13 cellular contexts compared by ENCODE assay signal in the genomic region with DNA sequence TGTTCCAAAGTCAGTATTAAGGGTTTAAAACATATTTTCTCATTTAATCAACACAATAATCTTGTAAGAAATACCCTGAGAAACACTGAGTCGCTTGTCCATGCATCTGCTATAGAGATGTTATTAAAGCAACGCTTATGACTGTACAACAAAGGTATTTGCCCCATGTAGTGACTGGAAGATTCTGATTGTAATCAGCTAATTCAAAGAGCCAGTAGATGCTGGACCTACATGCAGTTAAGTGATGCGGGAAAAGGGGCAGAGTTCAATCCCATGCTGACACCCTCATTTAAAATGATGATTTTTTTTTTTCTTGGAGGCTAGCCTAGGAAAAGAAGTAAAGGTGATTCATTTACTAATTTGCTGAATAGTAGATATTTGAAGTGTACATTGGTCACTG.
DNase-seq lines count a peak whose midpoint lies in the region; ATAC-seq and TF ChIP-seq lines count a peak whose summit lies in the region.
"Had no signal": no experiment of that assay in that cellular context is flagged by ENCODE, and none has a peak within 500 bp of the region (broad histone marks: within the 10 kb centered on the region; RNA-seq: fewer than 3 reads in every experiment).

No MANE protein-coding gene starts in this region.

- H3K27me3 ChIP-seq in IMR-90 (ENCODE audit: control insufficient read depth, insufficient read depth, low read length) (no peaks in the 10 kb centered on the region), trophoblast cell (ENCODE audit: insufficient read depth, low read length) (no peaks in the 10 kb centered on the region)
- H3K27me3 ChIP-seq: BLaER1, Peyer's patch, SJSA1 had no signal

- H3K56ac ChIP-seq in IMR-90 (ENCODE audit: extremely low read depth, insufficient read depth, low read length), result no peak overlapping the region

- H3K36me3 ChIP-seq in IMR-90 (ENCODE audit: control insufficient read depth, insufficient read depth, low read length) (no peaks in the 10 kb centered on the region), trophoblast cell (ENCODE audit: control insufficient read depth in 1 of 2, insufficient read depth in 2 of 2, low read length in 2 of 2) (no peaks in the 10 kb centered on the region)
- H3K36me3 ChIP-seq: BLaER1, Peyer's patch, SJSA1 had no signal

- H3K23ac ChIP-seq in IMR-90 (ENCODE audit: low read depth, low read length), result no peak overlapping the region
- H3K23ac ChIP-seq in trophoblast cell (ENCODE audit: low read length), result no peak overlapping the region

- H4K5ac ChIP-seq in IMR-90 (ENCODE audit: low read depth, low read length), result no peak overlapping the region

- no TSS peak for BruUV-seq in IMR-90 (replicated peaks; lab: Mats Ljungman, UMichigan)

- H3K9me3 ChIP-seq in IMR-90 (ENCODE audit: control insufficient read depth, insufficient read depth, low read length), result no peaks in the 10 kb centered on the region
- H3K9me3 ChIP-seq in trophoblast cell (ENCODE audit: insufficient read depth, low read depth, low read length), result no peaks in the 10 kb centered on the region
- H3K9me3 ChIP-seq: BLaER1, Peyer's patch, SJSA1 had no signal

- 86% methylated on average over 1 of the region's 3 CpGs; no CpG with 5 or more reads in 1 of the 2 experiments for WGBS in IMR-90 (ENCODE audit: extremely low coverage in 2 of 2, insufficient read length in 1 of 2), 2 experiments
- whole genome bisulfite sequencing in trophoblast cell (ENCODE audit: extremely low coverage, insufficient coverage, insufficient read length), result no CpG with 5 or more reads among the region's 3 CpGs

- peaks cover 7% of the 10 kb centered on the region for H3K4me1 ChIP-seq in IMR-90 (ENCODE audit: control insufficient read depth, insufficient read depth, low read length)
- H3K4me1 ChIP-seq in trophoblast cell (ENCODE audit: control insufficient read depth in 1 of 2, insufficient read depth in 2 of 2, low read length in 2 of 2), result no peaks in the 10 kb centered on the region
- H3K4me1 ChIP-seq: BLaER1, Peyer's patch had no signal

- peak; percentile 88 for DNase-seq in EH (ENCODE audit: low read depth)
- DNase-seq in IMR-90, result peak; percentile 71
- DNase-seq in choroid plexus epithelial cell (ENCODE audit: low read depth), result peak; percentile 32
- DNase-seq in trophoblast cell, result peak; percentile 77 to 93
- no peak for DNase-seq in effector memory CD8-positive, alpha-beta T cell
- DNase-seq in activated gamma-delta T cell treated with Interleukin-2 at 50 U/mL for 16 hours, result no peak
- DNase-seq: CD4-positive, alpha-beta memory T cell; NCI-H1105 treated with DMSO at 0.1 percent for 48 hours; NCI-H1694 treated with DMSO at 0.1 percent for 48 hours; Peyer's patch had no signal

- no peak overlapping the region for H2BK120ac ChIP-seq in IMR-90 (ENCODE audit: low read depth, low read length)
- no peak overlapping the region for H2BK120ac ChIP-seq in trophoblast cell (ENCODE audit: insufficient read depth, low read length, poor library complexity)

- no peak overlapping the region for H2BK12ac ChIP-seq in trophoblast cell (ENCODE audit: low read length)

- no peak overlapping the region for H3K4me3 Mint-ChIP-seq in effector memory CD8-positive, alpha-beta T cell
- H3K4me3 Mint-ChIP-seq: CD4-positive, alpha-beta memory T cell had no signal

- no peaks in the 10 kb centered on the region for H4K20me1 ChIP-seq in IMR-90 (ENCODE audit: insufficient read depth, low read length)
- H4K20me1 ChIP-seq: BLaER1 had no signal

- dilution Hi-C loops in IMR-90 (cut with HindIII; ENCODE audit: low sequenced_read_pairs, unreplicated experiment), result no loop called here

- no peaks in the 10 kb centered on the region for H3K79me1 ChIP-seq in IMR-90 (ENCODE audit: low read depth in 1 of 2, low read length in 2 of 2)
- H3K79me1 ChIP-seq in trophoblast cell (ENCODE audit: low read length), result no peaks in the 10 kb centered on the region

- H2AK5ac ChIP-seq in IMR-90 (ENCODE audit: low read depth, low read length), result no peak overlapping the region
- no peak overlapping the region for H2AK5ac ChIP-seq in trophoblast cell (ENCODE audit: low read length)

- no peak overlapping the region for H2BK15ac ChIP-seq in IMR-90 (ENCODE audit: low read depth, low read length)

- peaks cover 5 to 11% of the 10 kb centered on the region in 2 donors for H3K9me3 Mint-ChIP-seq in effector memory CD8-positive, alpha-beta T cell

- H4K91ac ChIP-seq in IMR-90 (ENCODE audit: insufficient read depth, low read depth, low read length) (no peak overlapping the region), trophoblast cell (ENCODE audit: low read depth, low read length) (no peak overlapping the region)

- no peak overlapping the region for H2AFZ ChIP-seq in IMR-90 (replicated peaks; ENCODE audit: low read length, poor library complexity)
- no peak overlapping the region for H2AFZ ChIP-seq in trophoblast cell (ENCODE audit: insufficient read depth, low read length, poor library complexity)

- intact Hi-C loops in IMR-90 (cut with micrococcal nuclease), result no loop called here

- H3K27ac ChIP-seq in IMR-90 (ENCODE audit: insufficient read depth, low read length) (no peak overlapping the region), trophoblast cell (ENCODE audit: low read depth, low read length) (no peak overlapping the region)
- H3K27ac ChIP-seq: BLaER1, Peyer's patch, SJSA1 had no signal

- no peak overlapping the region for H4K12ac ChIP-seq in trophoblast cell (ENCODE audit: low read depth, low read length)

- H4K8ac ChIP-seq in IMR-90 (ENCODE audit: low read depth in 2 of 2, low read length in 2 of 2), result no peak overlapping the region
- H4K8ac ChIP-seq in trophoblast cell (ENCODE audit: low read depth, low read length), result no peak overlapping the region

- 0 out of 2 replicates have a peak overlapping the region, but pooled peaks have one; percentile 46 for H2BK20ac ChIP-seq in IMR-90 (ENCODE audit: low read depth, low read length)

- H3K79me2 ChIP-seq in trophoblast cell (ENCODE audit: control insufficient read depth, insufficient read depth, low read length, poor library complexity), result no peaks in the 10 kb centered on the region

- H3K4me2 ChIP-seq in IMR-90 (ENCODE audit: low read depth, low read length) (no peak overlapping the region), trophoblast cell (ENCODE audit: low read length) (no peak overlapping the region)
- H3K4me2 ChIP-seq: BLaER1 had no signal

- H2BK5ac ChIP-seq in IMR-90 (ENCODE audit: low read depth, low read length, poor library complexity, severe bottlenecking), result no peak overlapping the region
- H2BK5ac ChIP-seq in trophoblast cell (ENCODE audit: low read depth, low read length, poor library complexity), result no peak overlapping the region

- TF ChIP-seq RAD21 in IMR-90 (IDR thresholded peaks at IDR 0.05; ENCODE audit: low read length), result no peak

- TF ChIP-seq POLR2A in IMR-90 (IDR thresholded peaks at IDR 0.05; ENCODE audit: low read depth, low read length), result no peak

- H3K9ac ChIP-seq in IMR-90 (ENCODE audit: low read depth, low read length), result no peak overlapping the region
- no peak overlapping the region for H3K9ac ChIP-seq in trophoblast cell (ENCODE audit: low read length)
- H3K9ac ChIP-seq: BLaER1 had no signal

- TF ChIP-seq CTCF in IMR-90 (conservative IDR thresholded peaks at IDR 0.05; ENCODE audit: low read depth, low read length), result no peak
- no peak for TF ChIP-seq CTCF in choroid plexus epithelial cell (conservative IDR thresholded peaks at IDR 0.05; ENCODE audit: low read depth, low read length)

- 0 out of 2 replicates have a peak, but pooled peaks have one; percentile 13 for ATAC-seq in IMR-90 (ENCODE audit: low read depth)
- no peak for ATAC-seq in effector memory CD8-positive, alpha-beta T cell (replicated peaks)
- ATAC-seq in HG02610 (IDR thresholded peaks at IDR 0.05; ENCODE audit: unreplicated experiment), result no peak

- in situ Hi-C loops in IMR-90 (cut with MboI; ENCODE audit: low sequenced_read_pairs), result loop anchor here (10.0 to 25.0 kb wide), 3 partner anchors 58 to 316 kb away; partner anchors contain the start of gene KLHL9

- H3K14ac ChIP-seq in IMR-90 (replicated peaks; ENCODE audit: low read depth, low read length) (no peak overlapping the region), trophoblast cell (ENCODE audit: low read length) (no peak overlapping the region)

- peaks cover 49 to 55% of the 10 kb centered on the region in 2 donors for H3K27me3 Mint-ChIP-seq in effector memory CD8-positive, alpha-beta T cell

- no peaks in the 10 kb centered on the region for H3K36me3 Mint-ChIP-seq in effector memory CD8-positive, alpha-beta T cell (ENCODE audit: insufficient read depth)

- peaks cover 5% of the 10 kb centered on the region for H3K9me1 ChIP-seq in IMR-90 (ENCODE audit: insufficient read depth, low read length)

- no peak overlapping the region for H3K4ac ChIP-seq in IMR-90 (ENCODE audit: low read depth, low read length)
- H3K4ac ChIP-seq in trophoblast cell (ENCODE audit: low read depth, low read length), result no peak overlapping the region

- H3K4me1 Mint-ChIP-seq in effector memory CD8-positive, alpha-beta T cell (ENCODE audit: low read depth in 2 of 2), result no peaks in the 10 kb centered on the region
- H3K4me1 Mint-ChIP-seq: CD4-positive, alpha-beta memory T cell had no signal

- no peak overlapping the region for H2AK9ac ChIP-seq in IMR-90 (replicated peaks; ENCODE audit: low read depth, low read length, poor library complexity)

- H3K18ac ChIP-seq in IMR-90 (ENCODE audit: low read depth, low read length), result no peak overlapping the region
- H3K18ac ChIP-seq in trophoblast cell (ENCODE audit: low read length), result no peak overlapping the region

- H3K4me3 ChIP-seq in IMR-90 (ENCODE audit: insufficient read depth, low read depth, low read length) (no peak overlapping the region), choroid plexus epithelial cell (ENCODE audit: low read depth, low read length) (no peak overlapping the region), trophoblast cell (ENCODE audit: low read depth, low read length) (no peak overlapping the region)
- H3K4me3 ChIP-seq: BLaER1, Peyer's patch, SJSA1 had no signal

- H3K27ac Mint-ChIP-seq in effector memory CD8-positive, alpha-beta T cell, result no peak overlapping the region
- H3K27ac Mint-ChIP-seq: CD4-positive, alpha-beta memory T cell had no signal

- POLR2A ChIA-PET in IMR-90 (lab: Charles Lee; ENCODE audit: unreplicated experiment), result no interaction called here

- CTCF ChIA-PET in IMR-90 (lab: Yijun Ruan, JAX), result interaction anchor here (0.7 kb wide), 1 partner anchor 24 kb away, joined by 3 read pairs; no protein-coding TSS in a partner anchor

TF ChIP-seq in IMR-90, 13 proteins besides CTCF, POLR2A, EP300 and RAD21:
- TF ChIP-seq, protein P1, sequence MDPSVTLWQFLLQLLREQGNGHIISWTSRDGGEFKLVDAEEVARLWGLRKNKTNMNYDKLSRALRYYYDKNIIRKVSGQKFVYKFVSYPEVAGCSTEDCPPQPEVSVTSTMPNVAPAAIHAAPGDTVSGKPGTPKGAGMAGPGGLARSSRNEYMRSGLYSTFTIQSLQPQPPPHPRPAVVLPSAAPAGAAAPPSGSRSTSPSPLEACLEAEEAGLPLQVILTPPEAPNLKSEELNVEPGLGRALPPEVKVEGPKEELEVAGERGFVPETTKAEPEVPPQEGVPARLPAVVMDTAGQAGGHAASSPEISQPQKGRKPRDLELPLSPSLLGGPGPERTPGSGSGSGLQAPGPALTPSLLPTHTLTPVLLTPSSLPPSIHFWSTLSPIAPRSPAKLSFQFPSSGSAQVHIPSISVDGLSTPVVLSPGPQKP (IDR thresholded peaks at IDR 0.05; ENCODE audit: borderline replicate concordance, low read depth, low read length), result no peak
- TF ChIP-seq MXI1 (IDR thresholded peaks at IDR 0.05; ENCODE audit: borderline replicate concordance, low read depth, low read length), result no peak

Comparison
In these comparisons a context has a peak if more than half of its experiments do, and no peak if none do; other contexts are left out.
1. DNase-seq: peak in EH (single experiment), IMR-90 (single experiment), choroid plexus epithelial cell (single experiment) and trophoblast cell (2 of 2); none in effector memory CD8-positive, alpha-beta T cell (0 of 3) and activated gamma-delta T cell treated with Interleukin-2 at 50 U/mL for 16 hours (single experiment).